In the genomic region with DNA sequence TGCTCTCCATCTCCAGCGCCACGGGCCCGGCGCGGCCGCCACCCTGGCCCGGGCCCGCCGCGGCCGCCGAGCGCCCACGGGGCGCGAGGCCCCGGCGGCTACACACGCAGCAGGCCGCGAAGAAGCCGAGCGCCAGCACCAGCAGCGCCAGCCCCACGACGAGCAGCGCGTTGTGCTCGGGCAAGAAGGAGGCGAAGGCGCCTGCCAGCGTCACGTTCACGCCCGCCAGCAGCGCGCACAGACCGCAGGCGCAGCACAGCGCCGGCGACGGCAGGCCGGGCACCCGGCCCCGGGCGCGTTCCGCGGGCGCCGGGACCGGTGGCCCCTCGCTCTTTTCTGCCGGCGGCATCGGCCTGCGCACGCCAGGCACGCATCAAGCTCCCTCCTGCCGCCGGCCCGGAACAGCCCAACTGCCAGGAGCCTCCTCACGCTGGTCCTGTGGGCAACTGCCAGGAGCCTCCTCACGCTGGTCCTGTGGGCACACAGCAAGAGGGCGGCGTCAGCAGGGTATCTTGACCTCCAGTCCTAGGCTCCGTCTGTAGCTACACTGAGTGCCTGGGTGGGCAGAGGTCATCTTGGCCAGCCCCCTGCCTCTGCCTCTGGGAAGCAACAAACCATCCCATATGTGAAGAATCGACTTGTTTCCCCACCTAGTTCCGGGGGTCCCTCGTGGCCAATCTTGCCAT, we compare ENCODE assay signal across 9 cellular contexts. TPM values are rescaled to one million over a fixed set of nuclear protein-coding genes. Genes with fewer than 3 reads are reported as not detected.
A peak's percentile ranks its signal among the peaks of the same experiment; 100 is the strongest.
DNase-seq lines count a peak whose midpoint lies in the region; ATAC-seq, FAIRE-seq and TF ChIP-seq lines count a peak whose summit lies in the region.
"Had no signal": no experiment of that assay in that cellular context is flagged by ENCODE, and none has a peak within 500 bp of the region (broad histone marks: within the 10 kb centered on the region; RNA-seq: fewer than 3 reads in every experiment).

No MANE protein-coding gene starts in this region.

- no TSS peak for BruUV-seq in Panc1 (replicated peaks; lab: Mats Ljungman, UMichigan)

- CTCF ChIA-PET in Panc1 (lab: Charles Lee), result interaction anchor here (0.5 to 1.4 kb wide), 5 partner anchors 14 to 145 kb away, joined by 3 to 9 read pairs (median 4); no protein-coding TSS in a partner anchor

- peak; percentile 70 for ATAC-seq in Panc1
- ATAC-seq in GM21717 (IDR thresholded peaks at IDR 0.05; ENCODE audit: unreplicated experiment), result no peak
- no peak for ATAC-seq in GM18873 (IDR thresholded peaks at IDR 0.05; ENCODE audit: low FRiP score, unreplicated experiment)

- POLR2A ChIA-PET in Panc1 (lab: Charles Lee), result no interaction called here

- H3K36me3 Mint-ChIP-seq in activated naive CD4-positive, alpha-beta T cell treated with anti-CD3 and anti-CD28 coated beads, Interleukin-2, amount 50 U/mL, for 24 hours, result no peaks in the 10 kb centered on the region

- intact Hi-C loops in Panc1 (cut with micrococcal nuclease; ENCODE audit: unreplicated experiment), result loop anchor here (10.0 kb wide), 1 partner anchor 191 kb away; no protein-coding TSS in a partner anchor

- H3K9me3 Mint-ChIP-seq in activated naive CD4-positive, alpha-beta T cell treated with anti-CD3 and anti-CD28 coated beads, Interleukin-2, amount 50 U/mL, for 24 hours, result no peaks in the 10 kb centered on the region

- H3K36me3 ChIP-seq in Panc1 (ENCODE audit: control insufficient read depth, insufficient read depth, low read length) (no peaks in the 10 kb centered on the region), cardiac muscle cell (no peaks in the 10 kb centered on the region), rectal smooth muscle tissue (ENCODE audit: control insufficient read depth, insufficient read depth, low read length) (no peaks in the 10 kb centered on the region)

- H3K27ac ChIP-seq in Panc1 (ENCODE audit: low read length), result no peak overlapping the region
- no peak overlapping the region for H3K27ac ChIP-seq in cardiac muscle cell
- H3K27ac ChIP-seq in rectal smooth muscle tissue (ENCODE audit: low read depth, low read length), result peak overlapping the region; percentile 70
- H3K27ac ChIP-seq: KMS-11 had no signal

- peaks cover 12% of the 10 kb centered on the region for H3K4me1 Mint-ChIP-seq in activated naive CD4-positive, alpha-beta T cell treated with anti-CD3 and anti-CD28 coated beads, Interleukin-2, amount 50 U/mL, for 24 hours

- 0 out of 2 replicates have a peak, but pooled peaks cover 2% of the 10 kb centered on the region for H3K4me1 ChIP-seq in Panc1 (ENCODE audit: control insufficient read depth, insufficient read depth, low read length)
- H3K4me1 ChIP-seq in cardiac muscle cell (ENCODE audit: low read depth), result no peaks in the 10 kb centered on the region
- H3K4me1 ChIP-seq in rectal smooth muscle tissue (ENCODE audit: control insufficient read depth, insufficient read depth, low read length), result peaks cover 3% of the 10 kb centered on the region

- peak overlapping the region; percentile 35 for H3K27ac Mint-ChIP-seq in activated naive CD4-positive, alpha-beta T cell treated with anti-CD3 and anti-CD28 coated beads, Interleukin-2, amount 50 U/mL, for 24 hours

- peaks cover 2% of the 10 kb centered on the region for H3K27me3 Mint-ChIP-seq in activated naive CD4-positive, alpha-beta T cell treated with anti-CD3 and anti-CD28 coated beads, Interleukin-2, amount 50 U/mL, for 24 hours

- in situ Hi-C loops in Panc1 (cut with HindIII; ENCODE audit: low pct_unique_long_range_greater_than_20kb, low sequenced_read_pairs), result no loop called here

- peak overlapping the region; percentile 77 for H3K4me3 Mint-ChIP-seq in activated naive CD4-positive, alpha-beta T cell treated with anti-CD3 and anti-CD28 coated beads, Interleukin-2, amount 50 U/mL, for 24 hours

- peaks cover 8% of the 10 kb centered on the region for H3K27me3 ChIP-seq in Panc1 (ENCODE audit: control insufficient read depth, insufficient read depth, low read length)
- H3K27me3 ChIP-seq in cardiac muscle cell, result peaks cover 57% of the 10 kb centered on the region
- peaks cover 6% of the 10 kb centered on the region for H3K27me3 ChIP-seq in rectal smooth muscle tissue (ENCODE audit: control insufficient read depth, insufficient read depth, low read length)

- H3K9ac ChIP-seq in rectal smooth muscle tissue (ENCODE audit: low read length), result peak overlapping the region; percentile 27
- H3K9ac ChIP-seq: KMS-11 had no signal

- TF ChIP-seq POLR2A in GM12891 (IDR thresholded peaks at IDR 0.05; ENCODE audit: low read depth, low read length), result no peak

- H3K9me3 ChIP-seq in Panc1 (ENCODE audit: control insufficient read depth, insufficient read depth, low read depth, low read length), result no peaks in the 10 kb centered on the region
- no peaks in the 10 kb centered on the region for H3K9me3 ChIP-seq in cardiac muscle cell (ENCODE audit: low read depth)

- FAIRE-seq in GM12891 (lab: Jason Lieb, UNC), result peak; percentile 79

- peak; percentile 56 for TF ChIP-seq CTCF in Panc1 (IDR thresholded peaks at IDR 0.05)
- no peak for TF ChIP-seq CTCF in cardiac muscle cell (IDR thresholded peaks at IDR 0.05; ENCODE audit: low read depth, low read length)

- H3K4me3 ChIP-seq in Panc1 (ENCODE audit: low read depth in 2 of 2, low read length in 2 of 2), result peak overlapping the region; percentile 29 to 32
- H3K4me3 ChIP-seq in cardiac muscle cell, result peak overlapping the region; percentile 24
- peak overlapping the region; percentile 61 for H3K4me3 ChIP-seq in rectal smooth muscle tissue (ENCODE audit: low read length)

- DNase-seq in GM12891 (ENCODE audit: insufficient read length, low spot score), result peak; percentile 48
- DNase-seq in Panc1 (ENCODE audit: low read depth, low spot score), result no peak
- DNase-seq in cardiac muscle cell (ENCODE audit: low read depth in 1 of 2, low spot score in 1 of 2), result peak; percentile 56 to 62
- DNase-seq in AML-193 (lab: John Stamatoyannopoulos, UW), result no peak

TF ChIP-seq in GM12891, 5 proteins besides CTCF, POLR2A, EP300 and RAD21:
- TF ChIP-seq PAX5 (IDR thresholded peaks at IDR 0.05; ENCODE audit: insufficient read depth, low read length, severe bottlenecking), result no peak
- no peak for TF ChIP-seq POLR2AphosphoS5 (IDR thresholded peaks at IDR 0.05; ENCODE audit: low read depth, low read length)
- TF ChIP-seq SPI1 (IDR thresholded peaks at IDR 0.05; ENCODE audit: low read depth, low read length), result no peak
- TF ChIP-seq POU2F2 (IDR thresholded peaks at IDR 0.05; ENCODE audit: low read depth, low read length), result no peak
- TF ChIP-seq TAF1 (IDR thresholded peaks at IDR 0.05; ENCODE audit: low read depth, low read length), result no peak

RNA-seq across cellular contexts. Expression of a gene that starts 18.1 kb away (rescaled TPM):
- polyA plus RNA-seq in GM12891 (2012; ENCODE audit: low read depth, missing spikeins), result not detected
- total RNA-seq in Panc1 (2021; ENCODE audit: unreplicated experiment) (not detected), cardiac muscle cell (not detected in 2 replicates)
- not detected for polyA plus RNA-seq in Panc1 (2012; ENCODE audit: insufficient read length)
- not detected in 2 replicates for polyA plus RNA-seq in cardiac muscle cell

RNA-seq across cellular contexts. Expression of a gene that starts 43.7 kb away (rescaled TPM):
- not detected for polyA plus RNA-seq in GM12891 (2012; ENCODE audit: low read depth, missing spikeins)
- total RNA-seq in Panc1 (2021; ENCODE audit: unreplicated experiment) (0.05 TPM), cardiac muscle cell (not detected in 2 replicates)
- 0.15 TPM for polyA plus RNA-seq in Panc1 (2012; ENCODE audit: insufficient read length)
- not detected in 2 replicates for polyA plus RNA-seq in cardiac muscle cell

Comparison
In these comparisons a context has a peak if more than half of its experiments do, and no peak if none do; other contexts are left out.
1. DNase-seq: peak in GM12891 (single experiment) and cardiac muscle cell (2 of 2); none in Panc1 (single experiment) and AML-193 (0 of 2).
2. Peak in every context shown above with its lines, with median percentiles within 50 percentile points of each other: H3K4me3 ChIP-seq.